ENCODE assay signal across 1 cellular context in genomic region chr13:30108913-30109237, GRCh38.
TF ChIP-seq lines count a peak whose summit lies in the region.

No MANE protein-coding gene starts in this region.

TF ChIP-seq in HEK293, 187 proteins besides CTCF, POLR2A, EP300 and RAD21 (continued from another document):
- TF ChIP-seq ZNF280D (tag by site-specific recombination; IDR thresholded peaks at IDR 0.05), result no peak
- no peak for TF ChIP-seq ZFP3 (tag by site-specific recombination; IDR thresholded peaks at IDR 0.05; ENCODE audit: low read depth)
- TF ChIP-seq KLF10 (tag by site-specific recombination; IDR thresholded peaks at IDR 0.05), result no peak
- 0 out of 2 replicates have a peak, but pooled peaks have one; percentile 17 for TF ChIP-seq ZNF561 (tag by site-specific recombination; IDR thresholded peaks at IDR 0.05; ENCODE audit: borderline replicate concordance)
- no peak for TF ChIP-seq ZNF169 (tag by site-specific recombination; IDR thresholded peaks at IDR 0.05)
- no peak for TF ChIP-seq ZNF362 (tag by site-specific recombination; IDR thresholded peaks at IDR 0.05)
- no peak for TF ChIP-seq ZNF280C (tag by site-specific recombination; IDR thresholded peaks at IDR 0.05)
- TF ChIP-seq ZNF274 (IDR thresholded peaks at IDR 0.05; ENCODE audit: low read length), result no peak
- no peak for TF ChIP-seq ZNF274 (tag by site-specific recombination; IDR thresholded peaks at IDR 0.05; ENCODE audit: borderline replicate concordance)
- no peak for TF ChIP-seq ZNF202 (tag by site-specific recombination; IDR thresholded peaks at IDR 0.05; ENCODE audit: borderline replicate concordance)
- no peak for TF ChIP-seq ZSCAN23 (tag by site-specific recombination; IDR thresholded peaks at IDR 0.05)
- no peak for TF ChIP-seq ZBTB48 (tag by site-specific recombination; IDR thresholded peaks at IDR 0.05)
- no peak for TF ChIP-seq ZBTB21 (tag by site-specific recombination; IDR thresholded peaks at IDR 0.05)
- TF ChIP-seq ZNF18 (tag by site-specific recombination; IDR thresholded peaks at IDR 0.05), result no peak
- TF ChIP-seq MZF1 (tag by site-specific recombination; IDR thresholded peaks at IDR 0.05; ENCODE audit: borderline replicate concordance), result peak; percentile 47; the same call in 1 of the 2 replicates
- no peak for TF ChIP-seq ZNF571 (tag by site-specific recombination; IDR thresholded peaks at IDR 0.05)
- no peak; the same call in 1 of the 2 replicates for TF ChIP-seq ZIC2 (tag by site-specific recombination; IDR thresholded peaks at IDR 0.05)
- TF ChIP-seq ZNF626 (tag by site-specific recombination; IDR thresholded peaks at IDR 0.05), result no peak
- no peak for TF ChIP-seq ZBTB49 (tag by site-specific recombination; IDR thresholded peaks at IDR 0.05; ENCODE audit: low read depth)
